Comparison of ENCODE assay signal across 8 cellular contexts in genomic region chr20:63707558-63708300, GRCh38. TPM values are rescaled to one million over a fixed set of nuclear protein-coding genes. Genes with fewer than 3 reads are reported as not detected.
DNase-seq lines count a peak whose midpoint lies in the region; ATAC-seq and FAIRE-seq lines count a peak whose summit lies in the region.

ARFRP1 (minus strand) TSS chr20:63707976; CDS start chr20:63707091, 885 bp downstream.
ZGPAT (plus strand) TSS chr20:63708039; CDS start chr20:63708581, 542 bp downstream.

- H3K4me3 Mint-ChIP-seq in dendritic cell treated with granulocyte-macrophage colony-stimulating factor and Interleukin-4, amounts not matched to agents 40 ng/mL and 50 ng/mL, for 4 days, result peak within 1 kb of the TSS; percentile 82

- intact Hi-C loops in dendritic cell treated with granulocyte-macrophage colony-stimulating factor and Interleukin-4, amounts not matched to agents 40 ng/mL and 50 ng/mL, for 4 days (cut with micrococcal nuclease), result no loop called here

- H3K9me3 Mint-ChIP-seq in dendritic cell treated with granulocyte-macrophage colony-stimulating factor and Interleukin-4, amounts not matched to agents 40 ng/mL and 50 ng/mL, for 4 days, result peaks cover 7% of the 10 kb centered on the region

- peak within 1 kb of the TSS; percentile 85 for H3K27ac Mint-ChIP-seq in dendritic cell treated with granulocyte-macrophage colony-stimulating factor and Interleukin-4, amounts not matched to agents 40 ng/mL and 50 ng/mL, for 4 days

- ATAC-seq in HG03460 (IDR thresholded peaks at IDR 0.05; ENCODE audit: unreplicated experiment), result peak; percentile 69
- ATAC-seq in left lobe of liver, result peak; percentile 94

- DNase-seq in Ammon's horn (ENCODE audit: low spot score), result peak; percentile 88
- peak; percentile 92 for DNase-seq in GM19239 (ENCODE audit: insufficient read length, low spot score)
- DNase-seq in NCI-H69 (lab: John Stamatoyannopoulos, UW), result peak; percentile 85
- peak; percentile 84 for DNase-seq in activated CD4-positive, alpha-beta T cell treated with anti-CD3 and anti-CD28 coated beads, Interleukin-2, amount 50 U/mL, for 1 hour
- DNase-seq in left lobe of liver (ENCODE audit: low spot score), result peak; percentile 96
- peak; percentile 82 for DNase-seq in stimulated activated CD4-positive, alpha-beta T cell treated with anti-CD3 and anti-CD28 coated beads, Interleukin-2, amount 100 ng/mL, for 4 hours (ENCODE audit: low read depth)

- no peaks in the 10 kb centered on the region for H3K27me3 Mint-ChIP-seq in dendritic cell treated with granulocyte-macrophage colony-stimulating factor and Interleukin-4, amounts not matched to agents 40 ng/mL and 50 ng/mL, for 4 days

- peak; percentile 52 for FAIRE-seq in GM19239 (lab: Jason Lieb, UNC)

- peaks cover 94% of the 10 kb centered on the region for H3K36me3 Mint-ChIP-seq in dendritic cell treated with granulocyte-macrophage colony-stimulating factor and Interleukin-4, amounts not matched to agents 40 ng/mL and 50 ng/mL, for 4 days (ENCODE audit: low read depth)

- H3K4me1 Mint-ChIP-seq in dendritic cell treated with granulocyte-macrophage colony-stimulating factor and Interleukin-4, amounts not matched to agents 40 ng/mL and 50 ng/mL, for 4 days (ENCODE audit: low read depth), result peaks cover 58% of the 10 kb centered on the region

RNA-seq across cellular contexts. Expression of gene ARFRP1, which starts in this region (rescaled TPM):
- 23.6 TPM for total RNA-seq in left lobe of liver

RNA-seq across cellular contexts. Expression of gene ZGPAT, which starts in this region (rescaled TPM):
- 64.1 TPM for total RNA-seq in left lobe of liver

Comparison
In these comparisons a context has a peak if more than half of its experiments do, and no peak if none do; other contexts are left out.
1. Peak in every context shown above with its lines: DNase-seq and ATAC-seq.